9 cellular contexts compared by ENCODE assay signal in genomic region chr7:5523052-5523711, GRCh38. TPM values are rescaled to one million over a fixed set of nuclear protein-coding genes. Genes with fewer than 3 reads are reported as not detected.
DNase-seq lines count a peak whose midpoint lies in the region; ATAC-seq and TF ChIP-seq lines count a peak whose summit lies in the region.
"Had no signal": no experiment of that assay in that cellular context is flagged by ENCODE, and none has a peak within 500 bp of the region (broad histone marks: within the 10 kb centered on the region; RNA-seq: fewer than 3 reads in every experiment).

No MANE protein-coding gene starts in this region.

- ATAC-seq in activated T-cell treated with anti-CD3 and anti-CD28 coated beads, Interleukin-2, amount 50 U/mL, for 4 hours = no peak
- peak; percentile 1 for ATAC-seq in SK-N-SH treated with all-trans-retinoic acid at 6 μM for 48 hours
- peak; percentile 2 for ATAC-seq in stimulated activated naive CD8-positive, alpha-beta T cell treated with anti-CD3 and anti-CD28 coated beads, Interleukin-15, Interleukin-2, amounts not matched to agents 100 U/mL and 50 U/mL, for 24 hours
- no peak for ATAC-seq in HG02642 (IDR thresholded peaks at IDR 0.05; ENCODE audit: poor library complexity, unreplicated experiment)
- ATAC-seq in HG03280 (IDR thresholded peaks at IDR 0.05; ENCODE audit: unreplicated experiment) = no peak

- H3K27ac ChIP-seq in epithelial cell of prostate = peak overlapping the region; percentile 22

- H3K9me3 Mint-ChIP-seq in activated T-cell treated with anti-CD3 and anti-CD28 coated beads, Interleukin-2, amount 50 U/mL, for 4 hours = no peaks in the 10 kb centered on the region

- H3K36me3 Mint-ChIP-seq in activated T-cell treated with anti-CD3 and anti-CD28 coated beads, Interleukin-2, amount 50 U/mL, for 4 hours (ENCODE audit: insufficient read depth) = peaks cover 23% of the 10 kb centered on the region

- peak; percentile 47 for DNase-seq in activated T-cell treated with anti-CD3 and anti-CD28 coated beads, Interleukin-2, amount 50 U/mL, for 1 hour
- no peak for DNase-seq in activated T-cell treated with anti-CD3 and anti-CD28 coated beads, Interleukin-2, amount 50 U/mL, for 4 hours
- DNase-seq in epithelial cell of prostate (ENCODE audit: low read depth, low spot score) (no peak), NCI-H1105 (lab: John Stamatoyannopoulos, UW) (no peak)
- peak; percentile 46 for DNase-seq in stimulated activated naive CD8-positive, alpha-beta T cell treated with anti-CD3 and anti-CD28 coated beads, Interleukin-15, Interleukin-2, amounts not matched to agents 100 U/mL and 50 U/mL, for 24 hours
- DNase-seq: NCI-H1105 treated with DMSO at 0.1 percent for 48 hours had no signal

- no peak overlapping the region for H3K4me3 Mint-ChIP-seq in activated T-cell treated with anti-CD3 and anti-CD28 coated beads, Interleukin-2, amount 50 U/mL, for 4 hours

- H3K4me1 Mint-ChIP-seq in activated T-cell treated with anti-CD3 and anti-CD28 coated beads, Interleukin-2, amount 50 U/mL, for 4 hours (ENCODE audit: low read depth) = peaks cover 23% of the 10 kb centered on the region

- H3K27me3 Mint-ChIP-seq in activated T-cell treated with anti-CD3 and anti-CD28 coated beads, Interleukin-2, amount 50 U/mL, for 4 hours (ENCODE audit: low read depth) = no peaks in the 10 kb centered on the region

TF ChIP-seq in SK-N-SH treated with all-trans-retinoic acid at 6 μM for 48 hours, 23 proteins besides CTCF, POLR2A, EP300 and RAD21:
- TF ChIP-seq RARB (CRISPR knock-in tag; IDR thresholded peaks at IDR 0.05) (0 out of 2 replicates have a peak, but pooled peaks have one; percentile 55), TOX (CRISPR knock-in tag; IDR thresholded peaks at IDR 0.05; ENCODE audit: borderline replicate concordance) (peak; percentile 28), ZC3H10 (CRISPR knock-in tag; IDR thresholded peaks at IDR 0.05) (no peak), CSRNP3 (CRISPR knock-in tag; IDR thresholded peaks at IDR 0.05) (no peak)
- TF ChIP-seq, protein P1, sequence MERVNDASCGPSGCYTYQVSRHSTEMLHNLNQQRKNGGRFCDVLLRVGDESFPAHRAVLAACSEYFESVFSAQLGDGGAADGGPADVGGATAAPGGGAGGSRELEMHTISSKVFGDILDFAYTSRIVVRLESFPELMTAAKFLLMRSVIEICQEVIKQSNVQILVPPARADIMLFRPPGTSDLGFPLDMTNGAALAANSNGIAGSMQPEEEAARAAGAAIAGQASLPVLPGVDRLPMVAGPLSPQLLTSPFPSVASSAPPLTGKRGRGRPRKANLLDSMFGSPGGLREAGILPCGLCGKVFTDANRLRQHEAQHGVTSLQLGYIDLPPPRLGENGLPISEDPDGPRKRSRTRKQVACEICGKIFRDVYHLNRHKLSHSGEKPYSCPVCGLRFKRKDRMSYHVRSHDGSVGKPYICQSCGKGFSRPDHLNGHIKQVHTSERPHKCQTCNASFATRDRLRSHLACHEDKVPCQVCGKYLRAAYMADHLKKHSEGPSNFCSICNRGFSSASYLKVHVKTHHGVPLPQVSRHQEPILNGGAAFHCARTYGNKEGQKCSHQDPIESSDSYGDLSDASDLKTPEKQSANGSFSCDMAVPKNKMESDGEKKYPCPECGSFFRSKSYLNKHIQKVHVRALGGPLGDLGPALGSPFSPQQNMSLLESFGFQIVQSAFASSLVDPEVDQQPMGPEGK (CRISPR knock-in tag; IDR thresholded peaks at IDR 0.05; ENCODE audit: borderline replicate concordance) = 0 out of 2 replicates have a peak, but pooled peaks have one; percentile 7

RNA-seq across cellular contexts. Expression of gene ACTB, which starts 7.2 kb away (rescaled TPM):
- total RNA-seq in activated T-cell treated with anti-CD3 and anti-CD28 coated beads, Interleukin-2, amount 50 U/mL, for 4 hours = 1,000 to 10,000 TPM; 6,778 to 7,684 (median 6,905) TPM

RNA-seq across cellular contexts. Expression of gene FBXL18, which starts 9.6 kb away (rescaled TPM):
- 10 to 100 TPM; 11.9 to 13.1 (median 12.8) TPM for total RNA-seq in activated T-cell treated with anti-CD3 and anti-CD28 coated beads, Interleukin-2, amount 50 U/mL, for 4 hours

Comparison
In these comparisons a context has a peak if more than half of its experiments do, and no peak if none do; other contexts are left out.
1. DNase-seq: peak in activated T-cell treated with anti-CD3 and anti-CD28 coated beads, Interleukin-2, amount 50 U/mL, for 1 hour (single experiment) and stimulated activated naive CD8-positive, alpha-beta T cell treated with anti-CD3 and anti-CD28 coated beads, Interleukin-15, Interleukin-2, amounts not matched to agents 100 U/mL and 50 U/mL, for 24 hours (single experiment); none in activated T-cell treated with anti-CD3 and anti-CD28 coated beads, Interleukin-2, amount 50 U/mL, for 4 hours (single experiment), epithelial cell of prostate (single experiment) and NCI-H1105 (single experiment).
2. ATAC-seq: peak in SK-N-SH treated with all-trans-retinoic acid at 6 μM for 48 hours (single experiment) and stimulated activated naive CD8-positive, alpha-beta T cell treated with anti-CD3 and anti-CD28 coated beads, Interleukin-15, Interleukin-2, amounts not matched to agents 100 U/mL and 50 U/mL, for 24 hours (single experiment); none in activated T-cell treated with anti-CD3 and anti-CD28 coated beads, Interleukin-2, amount 50 U/mL, for 4 hours (0 of 2), HG02642 (single experiment) and HG03280 (single experiment).